26 cellular contexts compared by ENCODE assay signal in genomic region chr2:47616506-47616905, GRCh38. TPM values are rescaled to one million over a fixed set of nuclear protein-coding genes. Genes with fewer than 3 reads are reported as not detected.
"Had no signal": no experiment of that assay in that cellular context is flagged by ENCODE, and none has a peak within 500 bp of the region (broad histone marks: within the 10 kb centered on the region; RNA-seq: fewer than 3 reads in every experiment).

No MANE protein-coding gene starts in this region.

- H3K27ac ChIP-seq: colonic mucosa, epithelial cell of prostate, esophagus muscularis mucosa, gastrocnemius medialis, heart right ventricle, neutrophil, spleen, tibial artery, upper lobe of left lung, vagina had no signal

- DNase-seq: colonic mucosa; effector CD8-positive, alpha-beta T cell; gastrocnemius medialis; heart right ventricle; mammary epithelial cell; spleen; stimulated activated CD4-positive, alpha-beta T cell treated with anti-CD3 and anti-CD28 coated beads, Interleukin-15, amount 100 ng/mL, for 24 hours; stimulated activated CD4-positive, alpha-beta T cell treated with anti-CD3 and anti-CD28 coated beads, Interleukin-1b, Interleukin-23, amount 100 ng/mL, for 48 hours; stimulated activated CD4-positive, alpha-beta T cell treated with anti-CD3 and anti-CD28 coated beads, Interleukin-4, amount 100 ng/mL, for 24 hours; tibial artery; upper lobe of left lung had no signal

- H3K4me1 ChIP-seq: colonic mucosa, esophagus muscularis mucosa, gastrocnemius medialis, heart right ventricle, spleen, upper lobe of left lung, vagina had no signal

- H3K27me3 ChIP-seq: colonic mucosa, esophagus muscularis mucosa, gastrocnemius medialis, heart right ventricle, neutrophil, spleen, tibial artery, upper lobe of left lung, vagina had no signal

- H3K27ac Mint-ChIP-seq: natural killer cell treated with Interleukin-12 subunit alpha and Interleukin-12 subunit beta and Interleukin-15 and Interleukin-18, amount 100 ng/mL, for 72 hours; stimulated activated memory B cell treated with anti-CD40 and anti-IgM and Interleukin-4, amounts not matched to agents 10 μg/mL and 1 μg/mL and 100 μg/mL, for 72 hours; stimulated activated naive CD8-positive, alpha-beta T cell treated with anti-CD3 and anti-CD28 coated beads, Interleukin-15, Interleukin-2, amounts not matched to agents 100 ng/mL and 50 ng/mL, for 24 hours had no signal

- H3K9me3 ChIP-seq: colonic mucosa, esophagus muscularis mucosa, gastrocnemius medialis, heart right ventricle, neutrophil, spleen, tibial artery, upper lobe of left lung, vagina had no signal

- H3K4me3 ChIP-seq: colonic mucosa, esophagus muscularis mucosa, gastrocnemius medialis, heart right ventricle, spleen, tibial artery, upper lobe of left lung, vagina had no signal

- FAIRE-seq: endometrium, islet of Langerhans had no signal

- H3K4me1 Mint-ChIP-seq: stimulated activated memory B cell treated with anti-CD40 and anti-IgM and Interleukin-4, amounts not matched to agents 10 μg/mL and 1 μg/mL and 100 μg/mL, for 72 hours had no signal

- H3K36me3 ChIP-seq: colonic mucosa, esophagus muscularis mucosa, gastrocnemius medialis, heart right ventricle, neutrophil, spleen, tibial artery, upper lobe of left lung, vagina had no signal

- H3K9me3 Mint-ChIP-seq: natural killer cell treated with Interleukin-12 subunit alpha and Interleukin-12 subunit beta and Interleukin-15 and Interleukin-18, amount 100 ng/mL, for 72 hours; stimulated activated memory B cell treated with anti-CD40 and anti-IgM and Interleukin-4, amounts not matched to agents 10 μg/mL and 1 μg/mL and 100 μg/mL, for 72 hours; stimulated activated naive CD8-positive, alpha-beta T cell treated with anti-CD3 and anti-CD28 coated beads, Interleukin-15, Interleukin-2, amounts not matched to agents 100 ng/mL and 50 ng/mL, for 24 hours had no signal

- ATAC-seq: gastrocnemius medialis; heart right ventricle; left lobe of liver; natural killer cell treated with Interleukin-12 subunit alpha and Interleukin-12 subunit beta and Interleukin-15 and Interleukin-18, amount 100 ng/mL, for 72 hours; stimulated activated memory B cell treated with anti-CD40 and anti-IgM and Interleukin-4, amounts not matched to agents 10 μg/mL and 1 μg/mL and 100 μg/mL, for 72 hours had no signal

- H3K4me3 Mint-ChIP-seq: natural killer cell treated with Interleukin-12 subunit alpha and Interleukin-12 subunit beta and Interleukin-15 and Interleukin-18, amount 100 ng/mL, for 72 hours; stimulated activated memory B cell treated with anti-CD40 and anti-IgM and Interleukin-4, amounts not matched to agents 10 μg/mL and 1 μg/mL and 100 μg/mL, for 72 hours; stimulated activated naive CD8-positive, alpha-beta T cell treated with anti-CD3 and anti-CD28 coated beads, Interleukin-15, Interleukin-2, amounts not matched to agents 100 ng/mL and 50 ng/mL, for 24 hours had no signal

- H3K36me3 Mint-ChIP-seq: natural killer cell treated with Interleukin-12 subunit alpha and Interleukin-12 subunit beta and Interleukin-15 and Interleukin-18, amount 100 ng/mL, for 72 hours; stimulated activated memory B cell treated with anti-CD40 and anti-IgM and Interleukin-4, amounts not matched to agents 10 μg/mL and 1 μg/mL and 100 μg/mL, for 72 hours had no signal

- H3K27me3 Mint-ChIP-seq: natural killer cell treated with Interleukin-12 subunit alpha and Interleukin-12 subunit beta and Interleukin-15 and Interleukin-18, amount 100 ng/mL, for 72 hours; stimulated activated memory B cell treated with anti-CD40 and anti-IgM and Interleukin-4, amounts not matched to agents 10 μg/mL and 1 μg/mL and 100 μg/mL, for 72 hours; stimulated activated naive CD8-positive, alpha-beta T cell treated with anti-CD3 and anti-CD28 coated beads, Interleukin-15, Interleukin-2, amounts not matched to agents 100 ng/mL and 50 ng/mL, for 24 hours had no signal

RNA-seq across cellular contexts. Expression of gene KCNK12, which starts 45.7 kb away (rescaled TPM):
- total RNA-seq: dermis microvascular lymphatic vessel endothelial cell, fibroblast of villous mesenchyme, gastrocnemius medialis, left lobe of liver, mammary epithelial cell, osteoblast, pulmonary artery endothelial cell, skeletal muscle tissue, vagina had no signal
